Comparison of ENCODE assay signal across 19 cellular contexts in the genomic region with DNA sequence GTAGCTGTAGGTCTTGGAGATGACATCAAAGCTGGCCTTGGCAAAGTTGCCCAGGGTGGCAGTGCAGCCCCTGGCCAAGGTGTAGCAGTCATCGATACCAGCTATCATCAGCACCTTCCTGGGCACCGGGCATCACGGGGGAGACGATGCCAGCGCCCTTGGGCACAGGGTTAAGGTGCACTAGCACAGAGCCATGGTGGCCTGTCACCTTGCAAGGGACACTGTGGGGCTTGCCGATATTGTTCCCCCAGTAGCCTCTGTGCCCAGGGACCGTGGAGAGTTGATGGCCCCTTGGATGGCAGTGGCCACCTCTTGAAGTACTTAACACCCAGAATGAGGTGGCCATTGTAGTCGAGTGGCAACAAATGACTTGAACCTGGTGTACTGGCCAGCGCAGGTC. TPM values are rescaled to one million over a fixed set of nuclear protein-coding genes. Genes with fewer than 3 reads are reported as not detected.
DNase-seq lines count a peak whose midpoint lies in the region; ATAC-seq, FAIRE-seq and TF ChIP-seq lines count a peak whose summit lies in the region.
"Had no signal": no experiment of that assay in that cellular context is flagged by ENCODE, and none has a peak within 500 bp of the region (broad histone marks: within the 10 kb centered on the region; RNA-seq: fewer than 3 reads in every experiment).

No MANE protein-coding gene starts in this region.

- H3K27me3 ChIP-seq in PC-9 (ENCODE audit: insufficient read depth, low read depth): no peaks in the 10 kb centered on the region
- H3K27me3 ChIP-seq: BE2C had no signal

- TF ChIP-seq CTCF in A549 (IDR thresholded peaks at IDR 0.05) (no peak), PC-9 (conservative IDR thresholded peaks at IDR 0.05) (no peak), D721Med (IDR thresholded peaks at IDR 0.05; ENCODE audit: insufficient read depth, missing control alignments) (no peak)

- H3K4me3 Mint-ChIP-seq in T-helper 17 cell: no peak overlapping the region
- H3K4me3 Mint-ChIP-seq: CD4-positive, CD25-positive, alpha-beta regulatory T cell; CD8-positive, alpha-beta memory T cell had no signal

- POLR2A ChIA-PET in A549 (lab: Yijun Ruan, JAX) (interaction anchor here (0.7 to 2.8 kb wide), 4 partner anchors 13 to 44 kb away, joined by 3 to 16 read pairs (median 6); a partner anchor contains a TSS), PC-9 (lab: Charles Lee; ENCODE audit: unreplicated experiment) (interaction anchor here (0.6 to 1.1 kb wide), 3 partner anchors 36 to 46 kb away, joined by 3 to 5 read pairs (median 3); no protein-coding TSS in a partner anchor)

- 95% methylated on average over 7 of the region's 9 CpGs for WGBS in A549 (ENCODE audit: missing lambda C conversion rate)

- peaks cover 41% of the 10 kb centered on the region for H3F3A ChIP-seq in PC-9 (ENCODE audit: insufficient read depth, low read depth)

- H3K27ac ChIP-seq in A549 (peak overlapping the region; percentile 88 to 90), PC-9 (peak overlapping the region; percentile 72)

- H2AFZ ChIP-seq in PC-9: no peak overlapping the region
- H2AFZ ChIP-seq: GM23248 had no signal

- H3K79me2 ChIP-seq in PC-9 (ENCODE audit: low read depth): no peaks in the 10 kb centered on the region

- H3K4me2 ChIP-seq in A549 (peak overlapping the region; percentile 80), PC-9 (peak overlapping the region; percentile 78; the same call in 1 of the 2 replicates)

- H3K36me3 ChIP-seq in PC-9 (ENCODE audit: low read depth): no peaks in the 10 kb centered on the region
- H3K36me3 ChIP-seq: BE2C, HAP-1 had no signal

- no peak for TF ChIP-seq EP300 in A549 (IDR thresholded peaks at IDR 0.05)

- BruUV-seq in PC-9 (replicated peaks; lab: Mats Ljungman, UMichigan): no TSS peak

- H3K4me1 Mint-ChIP-seq in T-helper 17 cell: no peaks in the 10 kb centered on the region

- peak overlapping the region; percentile 49 for H3K27ac Mint-ChIP-seq in T-helper 17 cell

- H3K4me1 ChIP-seq in A549 (peaks cover 38% of the 10 kb centered on the region), PC-9 (replicated peaks; ENCODE audit: insufficient read depth) (peaks cover 46% of the 10 kb centered on the region)
- H3K4me1 ChIP-seq: BE2C, HAP-1 had no signal

- TF ChIP-seq RAD21 in A549 (conservative IDR thresholded peaks at IDR 0.05 in 1 of 2, IDR thresholded peaks at IDR 0.05 in 1 of 2): no peak

- H3K9me3 ChIP-seq in A549 (no peaks in the 10 kb centered on the region), PC-9 (ENCODE audit: insufficient read depth, low read depth) (no peaks in the 10 kb centered on the region), T-helper 17 cell (ENCODE audit: control insufficient read depth, low read length, poor library complexity, severe bottlenecking) (no peaks in the 10 kb centered on the region)
- H3K9me3 ChIP-seq: BE2C, HAP-1 had no signal

- H3K9me2 ChIP-seq in PC-9 (ENCODE audit: insufficient read depth): no peaks in the 10 kb centered on the region

- no peaks in the 10 kb centered on the region for H3K36me3 Mint-ChIP-seq in T-helper 17 cell (ENCODE audit: low read depth)
- H3K36me3 Mint-ChIP-seq: CD4-positive, CD25-positive, alpha-beta regulatory T cell; CD8-positive, alpha-beta memory T cell had no signal

- DNase-seq in A549 (ENCODE audit: low read depth in 1 of 2, low spot score in 1 of 2): no peak
- no peak for DNase-seq in PC-9
- DNase-seq in T-helper 17 cell: no peak
- peak; percentile 55 for DNase-seq in mesenteric fat pad (ENCODE audit: low spot score)
- DNase-seq in NCI-H82 treated with DMSO at 0.1 percent for 48 hours (lab: John Stamatoyannopoulos, UW; ENCODE audit: unreplicated experiment): no peak
- no peak for DNase-seq in NCI-H128 (lab: John Stamatoyannopoulos, UW; ENCODE audit: unreplicated experiment)
- DNase-seq in cerebellum (ENCODE audit: low spot score): no peak
- DNase-seq in D721Med (ENCODE audit: insufficient read length, low spot score): no peak
- DNase-seq: ACHN; BE2C; C1 segment of cervical spinal cord; CD4-positive, CD25-positive, alpha-beta regulatory T cell; CD8-positive, alpha-beta memory T cell; COR-L47 had no signal

- CTCF ChIA-PET in A549 (lab: Yijun Ruan, JAX): interaction anchor here (0.7 to 1.5 kb wide), 4 partner anchors 12 to 215 kb away, joined by 3 to 5 read pairs (median 4); no protein-coding TSS in a partner anchor
- CTCF ChIA-PET in PC-9 (lab: Charles Lee): interaction anchor here (0.6 to 1.8 kb wide), 3 partner anchors 39 to 70 kb away, joined by 3 to 5 read pairs (median 4); no protein-coding TSS in a partner anchor

- FAIRE-seq in A549 (lab: Jason Lieb, UNC): no peak
- no peak for FAIRE-seq in D721Med (lab: Jason Lieb, UNC)
- FAIRE-seq: G401.6, GM12891, GM19239 had no signal

- no peaks in the 10 kb centered on the region for H4K20me1 ChIP-seq in PC-9 (ENCODE audit: insufficient read depth)

- intact Hi-C loops in PC-9 (cut with micrococcal nuclease; ENCODE audit: unreplicated experiment): loop anchor here (2.0 kb wide), 2 partner anchors 33 to 43 kb away; no protein-coding TSS in a partner anchor

- ATAC-seq in A549 (no peak), T-helper 17 cell (no peak)

- H3K4me3 ChIP-seq in A549 (no peak overlapping the region), PC-9 (no peak overlapping the region)
- H3K4me3 ChIP-seq: GM23248, HAP-1 had no signal

- H3K27me3 Mint-ChIP-seq in T-helper 17 cell: no peaks in the 10 kb centered on the region

- TF ChIP-seq POLR2A in A549 (IDR thresholded peaks at IDR 0.05; ENCODE audit: low read length): no peak

TF ChIP-seq in A549, 52 proteins besides CTCF, POLR2A, EP300 and RAD21:
- no peak for TF ChIP-seq ESRRA (IDR thresholded peaks at IDR 0.05; ENCODE audit: borderline replicate concordance, low read length)
- TF ChIP-seq KDM1A (IDR thresholded peaks at IDR 0.05; ENCODE audit: low read depth): no peak
- TF ChIP-seq CEBPB (IDR thresholded peaks at IDR 0.05): no peak
- no peak for TF ChIP-seq CHD4 (IDR thresholded peaks at IDR 0.05; ENCODE audit: borderline replicate concordance)
- no peak for TF ChIP-seq RNF2 (IDR thresholded peaks at IDR 0.05; ENCODE audit: borderline replicate concordance, low read depth)
- TF ChIP-seq CBX2 (IDR thresholded peaks at IDR 0.05; ENCODE audit: borderline replicate concordance, low read depth): no peak
- TF ChIP-seq ZSCAN20 (CRISPR knock-in tag; IDR thresholded peaks at IDR 0.05): no peak
TF ChIP-seq in A549: peak in this region for 0.

RNA-seq across cellular contexts. Expression of a gene that starts 44.4 kb away (rescaled TPM):
- polyA plus RNA-seq in A549 (2011; rRNA removed) (2,791 and 4,959 TPM in 2 replicates), A549 (2017; fragmentation: RNase III; extraction: RNeasy Plus Mini Kit Qiagen cat#74134 plus additional on column Dnase treatment) (12,354 to 13,747 TPM (median 12,799 TPM) in 3 replicates)
- polyA plus RNA-seq in A549 (2012; cell fraction: cytosol; rRNA removed): 6,916 and 9,060 TPM in 2 replicates
- 2,875 and 3,583 TPM in 2 replicates for polyA plus RNA-seq in A549 (2012; cell fraction: nucleus; rRNA removed)
- polyA minus RNA-seq in A549 (2011; rRNA and poly(A)+ RNA removed): 2,337 and 2,680 TPM in 2 replicates
- total RNA-seq in PC-9 (2021) (6,804 and 8,986 TPM in 2 replicates), T-helper 17 cell (1,000 to 10,000 TPM; 1,744 to 2,260 TPM), mesenteric fat pad (7,690 TPM), cerebellum (295 TPM)
